In the genomic region with DNA sequence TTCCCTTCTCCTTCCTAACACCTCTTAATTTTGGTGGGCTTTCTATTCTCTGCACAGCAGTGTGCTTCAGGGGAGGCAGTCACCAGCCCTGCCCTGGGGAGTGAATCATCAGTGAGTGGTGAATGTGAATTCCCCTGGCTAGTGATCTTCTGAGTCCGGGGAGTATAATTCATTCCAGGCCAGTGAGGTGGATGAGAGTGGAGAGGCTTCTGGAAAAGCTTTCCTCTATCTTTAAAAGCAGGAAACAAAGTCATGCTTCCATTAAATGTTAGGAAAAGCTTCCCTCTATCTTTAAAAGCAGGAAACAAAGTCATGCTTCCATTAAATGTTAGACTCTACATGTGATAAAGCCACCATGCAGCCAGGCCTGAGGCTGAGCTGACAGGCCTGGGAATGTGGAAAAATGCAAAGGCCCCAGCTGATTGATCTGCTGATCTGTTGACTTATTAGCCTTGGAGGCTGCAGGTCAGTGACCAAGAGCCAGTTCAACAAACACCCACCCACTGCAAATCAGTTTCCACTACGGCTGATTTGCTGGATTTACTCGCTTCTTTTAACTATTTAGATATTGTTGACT, we compare ENCODE assay signal across 10 cellular contexts. TPM values are rescaled to one million over a fixed set of nuclear protein-coding genes. Genes with fewer than 3 reads are reported as not detected.
A peak's percentile ranks its signal among the peaks of the same experiment; 100 is the strongest.
DNase-seq lines count a peak whose midpoint lies in the region; ATAC-seq and TF ChIP-seq lines count a peak whose summit lies in the region.
"Had no signal": no experiment of that assay in that cellular context is flagged by ENCODE, and none has a peak within 500 bp of the region (broad histone marks: within the 10 kb centered on the region; RNA-seq: fewer than 3 reads in every experiment).

No MANE protein-coding gene starts in this region.

- H3K36me3 Mint-ChIP-seq in activated CD4-positive, alpha-beta T cell treated with anti-CD3 and anti-CD28 coated beads, Interleukin-2, amount 10 ng/mL, durations not matched to agents 24 days and 14 days (ENCODE audit: low read depth), result no peaks in the 10 kb centered on the region

- H3K27me3 Mint-ChIP-seq in activated CD4-positive, alpha-beta T cell treated with anti-CD3 and anti-CD28 coated beads, Interleukin-2, amount 10 ng/mL, durations not matched to agents 24 days and 14 days, result peaks cover 2% of the 10 kb centered on the region

- H3K4me3 Mint-ChIP-seq in activated CD4-positive, alpha-beta T cell treated with anti-CD3 and anti-CD28 coated beads, Interleukin-2, amount 10 ng/mL, durations not matched to agents 24 days and 14 days, result no peak overlapping the region
- H3K4me3 Mint-ChIP-seq: T-helper 1 cell treated with Interleukin-12 subunit alpha and Interleukin-12 subunit beta and Interleukin-4 antibody, amounts not matched to agents 30 μg/mL and 1 μg/mL, for 36 hours had no signal

- no peaks in the 10 kb centered on the region for H3K36me3 ChIP-seq in ovary
- H3K36me3 ChIP-seq: BLaER1 had no signal

- H3K27me3 ChIP-seq in foreskin keratinocyte (no peaks in the 10 kb centered on the region), ovary (no peaks in the 10 kb centered on the region)
- H3K27me3 ChIP-seq: BLaER1 had no signal

- no peak for TF ChIP-seq POLR2A in ovary (IDR thresholded peaks at IDR 0.05)

- no peak overlapping the region for H3K4me3 ChIP-seq in ovary
- H3K4me3 ChIP-seq: BLaER1 had no signal

- no peaks in the 10 kb centered on the region for H3K9me3 Mint-ChIP-seq in activated CD4-positive, alpha-beta T cell treated with anti-CD3 and anti-CD28 coated beads, Interleukin-2, amount 10 ng/mL, durations not matched to agents 24 days and 14 days
- H3K9me3 Mint-ChIP-seq: T-helper 1 cell treated with Interleukin-12 subunit alpha and Interleukin-12 subunit beta and Interleukin-4 antibody, amounts not matched to agents 30 μg/mL and 1 μg/mL, for 36 hours had no signal

- intact Hi-C loops in activated CD4-positive, alpha-beta T cell treated with anti-CD3 and anti-CD28 coated beads, Interleukin-2, amount 10 ng/mL, durations not matched to agents 24 days and 14 days (cut with micrococcal nuclease), result no loop called here
- intact Hi-C loops in ovary (cut with DNase I), result no loop called here

- H3K27ac Mint-ChIP-seq in activated CD4-positive, alpha-beta T cell treated with anti-CD3 and anti-CD28 coated beads, Interleukin-2, amount 10 ng/mL, durations not matched to agents 24 days and 14 days, result peak overlapping the region; percentile 48
- H3K27ac Mint-ChIP-seq: T-helper 1 cell treated with Interleukin-12 subunit alpha and Interleukin-12 subunit beta and Interleukin-4 antibody, amounts not matched to agents 30 μg/mL and 1 μg/mL, for 36 hours had no signal

- no peak for DNase-seq in activated CD4-positive, alpha-beta T cell treated with anti-CD3 and anti-CD28 coated beads, Interleukin-2, amount 10 ng/mL, durations not matched to agents 24 days and 14 days
- no peak for DNase-seq in activated CD4-positive, alpha-beta T cell treated with anti-CD3 and anti-CD28 coated beads for 4 hours
- DNase-seq in SW480 (ENCODE audit: low spot score), result peak; percentile 53
- peak; percentile 92 to 97 for DNase-seq in foreskin keratinocyte
- DNase-seq in stimulated activated CD8-positive, alpha-beta memory T cell treated with anti-CD3 and anti-CD28 coated beads, Interleukin-7, amount 100 ng/mL, for 48 hours (ENCODE audit: extremely low read depth in 1 of 2, low read depth in 1 of 2), result peak; percentile 15 to 39
- no peak for DNase-seq in NCI-H1930 (lab: John Stamatoyannopoulos, UW)
- DNase-seq in anterior cingulate cortex (lab: John Stamatoyannopoulos, UW), result no peak
- no peak for DNase-seq in ovary

- peaks cover 20% of the 10 kb centered on the region for H3K4me1 Mint-ChIP-seq in activated CD4-positive, alpha-beta T cell treated with anti-CD3 and anti-CD28 coated beads, Interleukin-2, amount 10 ng/mL, durations not matched to agents 24 days and 14 days

- no peaks in the 10 kb centered on the region for H3K9me3 ChIP-seq in ovary
- H3K9me3 ChIP-seq: BLaER1 had no signal

- peaks cover 51% of the 10 kb centered on the region for H3K4me1 ChIP-seq in foreskin keratinocyte
- peaks cover 4% of the 10 kb centered on the region for H3K4me1 ChIP-seq in ovary (ENCODE audit: insufficient read depth)

- TF ChIP-seq EP300 in ovary (IDR thresholded peaks at IDR 0.05), result no peak

- H3K27ac ChIP-seq in foreskin keratinocyte (peak overlapping the region; percentile 99), ovary (no peak overlapping the region)
- H3K27ac ChIP-seq: BLaER1 had no signal

- peak; percentile 25 for TF ChIP-seq CTCF in foreskin keratinocyte (conservative IDR thresholded peaks at IDR 0.05)
- TF ChIP-seq CTCF in ovary (IDR thresholded peaks at IDR 0.05), result no peak

- peak; percentile 62 for ATAC-seq in foreskin keratinocyte

- WGBS in ovary, 3 donors, result 62 to 83% (median 65%) methylated on average over 3 of the region's 3 CpGs

RNA-seq across cellular contexts. Expression of gene ITGB1, which starts 25.4 kb away (rescaled TPM):
- total RNA-seq in activated CD4-positive, alpha-beta T cell treated with anti-CD3 and anti-CD28 coated beads, Interleukin-2, amount 10 ng/mL, durations not matched to agents 24 days and 14 days, result 50.5 and 57.5 TPM in 2 replicates
- total RNA-seq in foreskin keratinocyte (897 and 1,100 TPM in 2 replicates), ovary (100 to 1,000 TPM; 230 to 350 (median 276) TPM)
- polyA plus RNA-seq in foreskin keratinocyte (321 and 351 TPM in 2 replicates), ovary (100 to 1,000 TPM; 207 to 517 TPM)

Comparison
In these comparisons a context has a peak if more than half of its experiments do, and no peak if none do; other contexts are left out.
1. DNase-seq: peak in SW480 (single experiment), foreskin keratinocyte (2 of 2) and stimulated activated CD8-positive, alpha-beta memory T cell treated with anti-CD3 and anti-CD28 coated beads, Interleukin-7, amount 100 ng/mL, for 48 hours (2 of 2); none in activated CD4-positive, alpha-beta T cell treated with anti-CD3 and anti-CD28 coated beads, Interleukin-2, amount 10 ng/mL, durations not matched to agents 24 days and 14 days (single experiment), activated CD4-positive, alpha-beta T cell treated with anti-CD3 and anti-CD28 coated beads for 4 hours (0 of 2), NCI-H1930 (0 of 2), anterior cingulate cortex (0 of 58) and ovary (0 of 5).